In the genomic region with DNA sequence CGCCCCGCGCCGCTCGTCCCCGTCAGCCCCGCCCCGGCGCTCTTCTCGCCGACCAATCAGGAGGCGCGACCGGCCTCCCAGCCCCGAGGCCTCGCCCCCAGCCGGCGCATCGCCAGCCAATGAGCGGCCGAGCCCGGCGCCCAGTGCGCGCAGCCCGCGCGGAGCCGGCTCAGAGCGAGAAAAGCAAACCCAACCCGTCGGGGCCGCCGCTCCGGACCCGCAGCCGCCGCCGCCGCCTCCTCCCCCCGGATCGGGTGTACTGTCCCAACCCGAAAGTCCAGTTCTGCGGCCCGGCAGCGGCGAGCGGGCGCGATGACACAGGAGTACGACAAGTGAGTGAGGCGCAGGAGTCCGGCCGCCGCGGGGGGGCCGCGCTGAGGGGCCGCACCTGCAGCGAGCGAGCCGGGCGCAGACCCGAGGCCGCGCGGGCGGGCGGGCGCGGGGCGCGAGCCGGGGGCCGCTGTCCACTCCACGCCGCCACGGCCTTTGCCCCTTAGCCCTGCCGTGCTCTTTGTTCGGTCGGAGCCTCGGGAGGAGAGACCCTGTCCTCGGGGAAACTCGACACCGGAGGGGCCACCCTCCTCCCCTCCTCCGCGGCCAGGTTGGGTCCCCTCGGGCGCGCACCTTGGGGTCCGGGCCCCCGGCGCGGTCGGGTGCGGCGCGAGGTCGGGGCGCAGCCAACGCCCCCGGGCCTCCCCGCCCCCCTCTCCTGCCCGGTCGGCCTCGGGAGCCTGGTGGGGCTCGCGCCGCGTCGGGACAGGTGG, we compare ENCODE assay signal across 8 cellular contexts. TPM values are rescaled to one million over a fixed set of nuclear protein-coding genes. Genes with fewer than 3 reads are reported as not detected.
A peak's percentile ranks its signal among the peaks of the same experiment; 100 is the strongest.
DNase-seq lines count a peak whose midpoint lies in the region; ATAC-seq and TF ChIP-seq lines count a peak whose summit lies in the region.

Gene GRHL1 (plus strand): TSS at position 172 of the 764 bp plus-strand sequence. CDS start 141 bp downstream, at position 313.

- H3K27ac Mint-ChIP-seq in activated CD4-positive, alpha-beta T cell treated with anti-CD3 and anti-CD28 coated beads for 36 hours = no peak within 1 kb of the TSS

- DNase-seq in AG09309 (ENCODE audit: low read depth) = peak; percentile 20
- DNase-seq in GM19240 (ENCODE audit: insufficient read length, low spot score) = peak; percentile 98
- DNase-seq in NCI-H460 (ENCODE audit: extremely low read depth, low read depth) = peak; percentile 92
- DNase-seq in activated CD4-positive, alpha-beta T cell treated with anti-CD3 and anti-CD28 coated beads for 36 hours = peak; percentile 95
- peak; percentile 91 for DNase-seq in choroid plexus epithelial cell (ENCODE audit: low read depth)
- DNase-seq in kidney glomerular epithelial cell (lab: John Stamatoyannopoulos, UW) = peak; percentile 62
- DNase-seq in stimulated activated CD4-positive, alpha-beta T cell treated with anti-CD3 and anti-CD28 coated beads, Interleukin-15, amount 100 ng/mL, for 48 hours (ENCODE audit: low read depth in 2 of 2) = peak; percentile 75 to 88

- no peaks in the 10 kb centered on the region for H3K36me3 Mint-ChIP-seq in activated CD4-positive, alpha-beta T cell treated with anti-CD3 and anti-CD28 coated beads for 36 hours (ENCODE audit: low read depth)

- TF ChIP-seq CTCF in AG09309 (IDR thresholded peaks at IDR 0.05; ENCODE audit: control insufficient read depth, insufficient read depth, low read depth, low read length, missing control alignments) = no peak
- TF ChIP-seq CTCF in choroid plexus epithelial cell (conservative IDR thresholded peaks at IDR 0.05; ENCODE audit: low read depth, low read length) = no peak

- H3K4me3 ChIP-seq in AG09309 (ENCODE audit: control insufficient read depth, low read depth, low read length) = peak within 1 kb of the TSS; percentile 51
- peak within 1 kb of the TSS; percentile 66 for H3K4me3 ChIP-seq in choroid plexus epithelial cell (ENCODE audit: low read depth, low read length)

- H3K27me3 Mint-ChIP-seq in activated CD4-positive, alpha-beta T cell treated with anti-CD3 and anti-CD28 coated beads for 36 hours = peaks cover 39% of the 10 kb centered on the region

- POLR2A ChIA-PET in activated CD4-positive, alpha-beta T cell treated with anti-CD3 and anti-CD28 coated beads for 36 hours (lab: Charles Lee) = no interaction called here

- H3K4me3 Mint-ChIP-seq in activated CD4-positive, alpha-beta T cell treated with anti-CD3 and anti-CD28 coated beads for 36 hours = peak within 1 kb of the TSS; percentile 68

- H3K9me3 Mint-ChIP-seq in activated CD4-positive, alpha-beta T cell treated with anti-CD3 and anti-CD28 coated beads for 36 hours (ENCODE audit: low read depth) = no peaks in the 10 kb centered on the region

- intact Hi-C loops in activated CD4-positive, alpha-beta T cell treated with anti-CD3 and anti-CD28 coated beads for 36 hours (cut with DNase I, micrococcal nuclease) = loop anchor here (1.0 to 5.0 kb wide), 8 partner anchors 93 to 745 kb away; partner anchors contain the start of genes TAF1B (in 2 of the 2), ASAP2 (in 1 of the 2), CPSF3 (in 1 of the 2) and HPCAL1 (in 1 of the 2)

- peaks cover 4% of the 10 kb centered on the region for H3K4me1 Mint-ChIP-seq in activated CD4-positive, alpha-beta T cell treated with anti-CD3 and anti-CD28 coated beads for 36 hours

- CTCF ChIA-PET in activated CD4-positive, alpha-beta T cell treated with anti-CD3 and anti-CD28 coated beads for 36 hours (lab: Charles Lee) = no interaction called here

- peak; percentile 96 for ATAC-seq in HG03439 (IDR thresholded peaks at IDR 0.05; ENCODE audit: unreplicated experiment)
- ATAC-seq in activated CD4-positive, alpha-beta T cell treated with anti-CD3 and anti-CD28 coated beads for 36 hours = peak; percentile 98

RNA-seq across cellular contexts. Expression of gene GRHL1, which starts in this region (rescaled TPM):
- total RNA-seq in NCI-H460 (2014; rRNA removed; shearing (Covaris generic)) = 0.57 and 0.72 TPM in 2 replicates
- 0.42 and 2.1 TPM in 2 replicates for polyA plus RNA-seq in NCI-H460 (2014; cell fraction: nucleus; rRNA removed)
- under 1 TPM; 0.27 to 0.53 TPM for total RNA-seq in activated CD4-positive, alpha-beta T cell treated with anti-CD3 and anti-CD28 coated beads for 36 hours

Comparison
In these comparisons a context has a peak if more than half of its experiments do, and no peak if none do; other contexts are left out.
1. Peak in every context shown above with its lines: DNase-seq, ATAC-seq and H3K4me3 ChIP-seq.
2. Peak in DNase-seq and ATAC-seq in activated CD4-positive, alpha-beta T cell treated with anti-CD3 and anti-CD28 coated beads for 36 hours; RNA of the gene not detected or under 1 TPM.
3. DNase-seq: peak in every context shown above with its lines; median percentile 98 in GM19240; 95 in activated CD4-positive, alpha-beta T cell treated with anti-CD3 and anti-CD28 coated beads for 36 hours; 92 in NCI-H460; 91 in choroid plexus epithelial cell; 82 in stimulated activated CD4-positive, alpha-beta T cell treated with anti-CD3 and anti-CD28 coated beads, Interleukin-15, amount 100 ng/mL, for 48 hours; 62 in kidney glomerular epithelial cell; 20 in AG09309.